9 cellular contexts compared by ENCODE assay signal in genomic region chr21:38669186-38669585, GRCh38.
DNase-seq lines count a peak whose midpoint lies in the region; ATAC-seq and TF ChIP-seq lines count a peak whose summit lies in the region.
"Had no signal": no experiment of that assay in that cellular context is flagged by ENCODE, and none has a peak within 500 bp of the region (broad histone marks: within the 10 kb centered on the region; RNA-seq: fewer than 3 reads in every experiment).

No MANE protein-coding gene starts in this region.

- TF ChIP-seq CTCF in AG09309 (IDR thresholded peaks at IDR 0.05; ENCODE audit: control insufficient read depth, insufficient read depth, low read depth, low read length, missing control alignments) (peak; percentile 61), OCI-LY7 (conservative IDR thresholded peaks at IDR 0.05; ENCODE audit: low read length) (peak; percentile 65), fibroblast of villous mesenchyme (IDR thresholded peaks at IDR 0.05; ENCODE audit: insufficient read depth, low read depth, low read length) (peak; percentile 55)

- no TSS peak for BruUV-seq in OCI-LY7 (replicated peaks; lab: Mats Ljungman, UMichigan)

- no peaks in the 10 kb centered on the region for H3K9me3 Mint-ChIP-seq in immature natural killer cell
- H3K9me3 Mint-ChIP-seq: activated naive CD4-positive, alpha-beta T cell treated with anti-CD3 and anti-CD28 coated beads, Interleukin-2, amount 50 U/mL, for 24 hours had no signal

- H2AFZ ChIP-seq in OCI-LY7 (ENCODE audit: low read length): no peak overlapping the region

- no peak for DNase-seq in AG09309 (ENCODE audit: low read depth)
- peak; percentile 56 for DNase-seq in H7
- peak; percentile 19 for DNase-seq in OCI-LY7 (ENCODE audit: low spot score)
- peak; percentile 48 for DNase-seq in fibroblast of villous mesenchyme (ENCODE audit: low read depth)
- no peak for DNase-seq in medulla oblongata (ENCODE audit: extremely low spot score)
- DNase-seq in immature natural killer cell: no peak

- H3K4me2 ChIP-seq in OCI-LY7 (ENCODE audit: low read length): no peak overlapping the region

- H3K9me2 ChIP-seq in OCI-LY7 (ENCODE audit: insufficient read depth, low read length): no peaks in the 10 kb centered on the region

- POLR2A ChIA-PET in OCI-LY7 (lab: Charles Lee): interaction anchor here (0.7 kb wide), 1 partner anchor 135 kb away, joined by 3 read pairs; no protein-coding TSS in a partner anchor

- no peak overlapping the region for H3K27ac Mint-ChIP-seq in immature natural killer cell
- H3K27ac Mint-ChIP-seq: activated naive CD4-positive, alpha-beta T cell treated with anti-CD3 and anti-CD28 coated beads, Interleukin-2, amount 50 U/mL, for 24 hours had no signal

- ATAC-seq in GM18870 (IDR thresholded peaks at IDR 0.05; ENCODE audit: unreplicated experiment) (no peak), GM21526 (IDR thresholded peaks at IDR 0.05; ENCODE audit: low FRiP score, unreplicated experiment) (no peak)

- H3K4me1 ChIP-seq in OCI-LY7 (ENCODE audit: insufficient read depth, low read length, poor library complexity, severe bottlenecking): no peaks in the 10 kb centered on the region

- no peaks in the 10 kb centered on the region for H3K36me3 Mint-ChIP-seq in immature natural killer cell
- H3K36me3 Mint-ChIP-seq: activated naive CD4-positive, alpha-beta T cell treated with anti-CD3 and anti-CD28 coated beads, Interleukin-2, amount 50 U/mL, for 24 hours had no signal

- intact Hi-C loops in OCI-LY7 (cut with micrococcal nuclease; ENCODE audit: unreplicated experiment): loop anchor here (2.0 kb wide), 1 partner anchor 468 kb away; no protein-coding TSS in a partner anchor

- CTCF ChIA-PET in OCI-LY7 (lab: Charles Lee; ENCODE audit: unreplicated experiment): no interaction called here

- H3K4me3 ChIP-seq in AG09309 (ENCODE audit: control insufficient read depth, low read depth, low read length) (no peak overlapping the region), H7 (ENCODE audit: insufficient read depth, low read depth, low read length) (no peak overlapping the region), OCI-LY7 (ENCODE audit: low read depth, low read length, poor library complexity, severe bottlenecking) (no peak overlapping the region), fibroblast of villous mesenchyme (ENCODE audit: low read depth, low read length) (no peak overlapping the region)

- no peaks in the 10 kb centered on the region for H3K36me3 ChIP-seq in H7 (replicated peaks; ENCODE audit: control insufficient read depth, insufficient read depth, low read length)
- no peaks in the 10 kb centered on the region for H3K36me3 ChIP-seq in OCI-LY7 (ENCODE audit: insufficient read depth, low read length)

- H3K4me3 Mint-ChIP-seq in immature natural killer cell: no peak overlapping the region
- H3K4me3 Mint-ChIP-seq: activated naive CD4-positive, alpha-beta T cell treated with anti-CD3 and anti-CD28 coated beads, Interleukin-2, amount 50 U/mL, for 24 hours had no signal

- H3K27ac ChIP-seq in OCI-LY7 (ENCODE audit: low read depth, low read length, poor library complexity, severe bottlenecking): no peak overlapping the region

- no peaks in the 10 kb centered on the region for H3K4me1 Mint-ChIP-seq in immature natural killer cell
- H3K4me1 Mint-ChIP-seq: activated naive CD4-positive, alpha-beta T cell treated with anti-CD3 and anti-CD28 coated beads, Interleukin-2, amount 50 U/mL, for 24 hours had no signal

- H4K20me1 ChIP-seq in OCI-LY7 (ENCODE audit: insufficient read depth, low read length): no peaks in the 10 kb centered on the region

- H3K27me3 Mint-ChIP-seq in immature natural killer cell (ENCODE audit: low read depth in 3 of 3): peaks cover 2 to 19% (median 5%) of the 10 kb centered on the region in 3 donors

- no peaks in the 10 kb centered on the region for H3K27me3 ChIP-seq in H7 (ENCODE audit: control insufficient read depth, insufficient read depth, low read length)

- H3K9me3 ChIP-seq in OCI-LY7 (ENCODE audit: low read length): no peaks in the 10 kb centered on the region

- no peaks in the 10 kb centered on the region for H3K79me2 ChIP-seq in OCI-LY7 (ENCODE audit: insufficient read depth, low read depth, low read length)

Comparison
In these comparisons a context has a peak if more than half of its experiments do, and no peak if none do; other contexts are left out.
1. DNase-seq: peak in H7 (single experiment), OCI-LY7 (single experiment) and fibroblast of villous mesenchyme (single experiment); none in AG09309 (single experiment), medulla oblongata (single experiment) and immature natural killer cell (0 of 3).
2. Peak in every context shown above with its lines, with median percentiles within 50 percentile points of each other: CTCF ChIP-seq.